ENCODE assay signal across 24 cellular contexts in the genomic region with DNA sequence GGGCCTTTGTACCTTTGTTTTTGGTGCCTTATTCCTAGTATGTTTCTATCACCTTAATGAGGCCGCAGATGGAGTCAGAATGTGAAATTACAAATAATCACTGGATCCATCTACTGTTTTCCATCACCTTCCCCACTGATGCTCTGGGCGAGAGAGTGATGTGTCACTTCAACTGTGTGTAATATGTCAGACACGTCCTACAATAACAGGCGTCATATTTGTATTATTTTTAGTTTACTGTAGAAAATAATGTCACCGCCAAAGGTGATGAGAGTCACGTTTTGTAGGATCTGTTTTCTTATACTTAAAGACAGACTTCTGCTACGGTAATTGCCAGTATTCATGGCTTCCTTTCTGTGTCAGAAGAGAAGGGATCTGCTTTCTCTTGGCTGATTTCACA. TPM values are rescaled to one million over a fixed set of nuclear protein-coding genes. Genes with fewer than 3 reads are reported as not detected.
DNase-seq lines count a peak whose midpoint lies in the region; ATAC-seq and TF ChIP-seq lines count a peak whose summit lies in the region.
"Had no signal": no experiment of that assay in that cellular context is flagged by ENCODE, and none has a peak within 500 bp of the region (broad histone marks: within the 10 kb centered on the region; RNA-seq: fewer than 3 reads in every experiment).

No MANE protein-coding gene starts in this region.

- TF ChIP-seq CTCF in dorsolateral prefrontal cortex (IDR thresholded peaks at IDR 0.05 in 54 of 56, conservative IDR thresholded peaks at IDR 0.05 in 2 of 56; ENCODE audit: low read depth in 1 of 56, partially characterized antibody in 56 of 56): no peak

- ATAC-seq in GM18858 (IDR thresholded peaks at IDR 0.05; ENCODE audit: unreplicated experiment): no peak
- ATAC-seq: GM12878 had no signal

- H3K27me3 ChIP-seq in dorsolateral prefrontal cortex: no peaks in the 10 kb centered on the region
- H3K27me3 ChIP-seq: BE2C, BLaER1 had no signal

- no peak overlapping the region for H3K4me3 ChIP-seq in dorsolateral prefrontal cortex
- H3K4me3 ChIP-seq: BLaER1, GM12878 had no signal

- peak overlapping the region in 43 of 59 donors; percentile 2 to 75 (median 50) for H3K27ac ChIP-seq in dorsolateral prefrontal cortex
- H3K27ac ChIP-seq: BLaER1 had no signal

- intact Hi-C loops in dorsolateral prefrontal cortex (cut with DNase I): no loop called here

- DNase-seq in cerebellar cortex (ENCODE audit: low spot score): peak; percentile 30
- DNase-seq in dorsolateral prefrontal cortex: no peak
- DNase-seq in lung microvascular endothelial cell (ENCODE audit: low read depth in 2 of 2): peak; percentile 35 to 75
- no peak for DNase-seq in pons (ENCODE audit: low spot score)
- no peak for DNase-seq in NCI-H2029 treated with DMSO at 0.1 percent for 48 hours (lab: John Stamatoyannopoulos, UW)
- no peak for DNase-seq in kidney tubule cell (ENCODE audit: low spot score)
- DNase-seq: 8988T; ACHN; BE2C; CD4-positive, alpha-beta memory T cell; CD4-positive, CD25-positive, alpha-beta regulatory T cell; CD8-positive, alpha-beta memory T cell; COR-L47; DMS 273 treated with DMSO at 0.1 percent for 48 hours; DMS153; DMS53; DMS79; DND-41; EL; GDM1 had no signal

RNA-seq across cellular contexts. Expression of gene P2RX4, which starts 22.4 kb away (rescaled TPM):
- 10 to 100 TPM in 98 of 120 experiments, 1 to 10 TPM in 22; 7.6 to 21.4 (median 12.6) TPM for total RNA-seq in dorsolateral prefrontal cortex
- 78.9 and 127 TPM in 2 replicates for total RNA-seq in lung microvascular endothelial cell

RNA-seq across cellular contexts. Expression of gene P2RX7, which starts 54.8 kb away (rescaled TPM):
- total RNA-seq in dorsolateral prefrontal cortex: 100 to 1,000 TPM in 20 of 120 experiments, 10 to 100 TPM in 100; 21.6 to 148 (median 62.3) TPM
- 3.1 and 7.1 TPM in 2 replicates for total RNA-seq in lung microvascular endothelial cell
- total RNA-seq: G401 had no signal

Comparison
In these comparisons a context has a peak if more than half of its experiments do, and no peak if none do; other contexts are left out.
1. DNase-seq: peak in cerebellar cortex (single experiment) and lung microvascular endothelial cell (2 of 2); none in dorsolateral prefrontal cortex (0 of 10), pons (single experiment), NCI-H2029 treated with DMSO at 0.1 percent for 48 hours (single experiment) and kidney tubule cell (single experiment).